18 cellular contexts compared by ENCODE assay signal in genomic region chr10:119770928-119771327, GRCh38. TPM values are rescaled to one million over a fixed set of nuclear protein-coding genes. Genes with fewer than 3 reads are reported as not detected.
DNase-seq lines count a peak whose midpoint lies in the region; FAIRE-seq and TF ChIP-seq lines count a peak whose summit lies in the region.
"Had no signal": no experiment of that assay in that cellular context is flagged by ENCODE, and none has a peak within 500 bp of the region (broad histone marks: within the 10 kb centered on the region; RNA-seq: fewer than 3 reads in every experiment).

No MANE protein-coding gene starts in this region.

- WGBS in sigmoid colon, 2 donors, result 90 to 92% methylated on average over 2 of the region's 2 CpGs

- no peak for TF ChIP-seq EP300 in sigmoid colon (IDR thresholded peaks at IDR 0.05)

- TF ChIP-seq POLR2A in sigmoid colon (IDR thresholded peaks at IDR 0.05), result no peak

- H3K4me1 ChIP-seq in HEK293 (ENCODE audit: control insufficient read depth, insufficient read depth, low read length), result peaks cover 25% of the 10 kb centered on the region
- H3K4me1 ChIP-seq in sigmoid colon, result peaks cover 0 to 63% (median 52%) of the 10 kb centered on the region in 4 donors
- H3K4me1 ChIP-seq: ascending aorta had no signal

- no peaks in the 10 kb centered on the region for H3K27me3 ChIP-seq in sigmoid colon
- H3K27me3 ChIP-seq: ascending aorta; BLaER1 treated with 17β-estradiol and CSF1 and Interleukin-3, amounts not matched to agents 10 nM and 100 nM; heart right ventricle had no signal

- FAIRE-seq in GM19239 (lab: Jason Lieb, UNC), result no peak
- FAIRE-seq: kidney had no signal

- H3K36me3 ChIP-seq in HEK293 (ENCODE audit: control insufficient read depth in 2 of 2, insufficient read depth in 1 of 2, low read length in 2 of 2) (no peaks in the 10 kb centered on the region), sigmoid colon (no peaks in the 10 kb centered on the region)
- H3K36me3 ChIP-seq: ascending aorta, HAP-1, heart right ventricle had no signal

- CTCF ChIA-PET in HEK293 (lab: Yijun Ruan, JAX), result interaction anchor here (0.6 to 2.2 kb wide), 5 partner anchors 11 to 149 kb away, joined by 3 to 9 read pairs (median 4); no protein-coding TSS in a partner anchor

- H3K9me3 ChIP-seq in HEK293 (ENCODE audit: control insufficient read depth, insufficient read depth, low read depth, low read length) (no peaks in the 10 kb centered on the region), sigmoid colon (no peaks in the 10 kb centered on the region)
- H3K9me3 ChIP-seq: ascending aorta, HAP-1, heart right ventricle had no signal

- no peak overlapping the region for H3K27ac ChIP-seq in HEK293 (ENCODE audit: extremely low read depth, low read depth, low read length)
- H3K27ac ChIP-seq in sigmoid colon, result peak overlapping the region in 3 of 4 donors; percentile 76 to 80 (median 78)
- H3K27ac ChIP-seq: ascending aorta, heart right ventricle had no signal

- TF ChIP-seq CTCF in HEK293 (tag by site-specific recombination; IDR thresholded peaks at IDR 0.05) (no peak), epithelial cell of esophagus (IDR thresholded peaks at IDR 0.05; ENCODE audit: insufficient read depth, low read depth, low read length, missing control alignments) (no peak), sigmoid colon (IDR thresholded peaks at IDR 0.05) (no peak)

- H3K4me3 ChIP-seq in HEK293 (ENCODE audit: low read depth, low read length) (no peak overlapping the region), epithelial cell of esophagus (ENCODE audit: low read length) (no peak overlapping the region), sigmoid colon (no peak overlapping the region)
- H3K4me3 ChIP-seq: ascending aorta; BLaER1 treated with 17β-estradiol and CSF1 and Interleukin-3, amounts not matched to agents 10 nM and 100 nM; HAP-1; heart right ventricle had no signal

- intact Hi-C loops in sigmoid colon (cut with DNase I), result no loop called here

- POLR2A ChIA-PET in HEK293 (lab: Yijun Ruan, JAX), result interaction anchor here (0.6 to 1.3 kb wide), 3 partner anchors 15 to 45 kb away, joined by 3 to 4 read pairs (median 3); partner anchors contain the start of gene INPP5F

- peak; percentile 34 for DNase-seq in RPMI7951 (ENCODE audit: low read depth)
- peak; percentile 58 for DNase-seq in epithelial cell of esophagus (ENCODE audit: low read depth)
- no peak for DNase-seq in sigmoid colon
- DNase-seq in GM19239 (ENCODE audit: insufficient read length, low spot score), result no peak
- no peak for DNase-seq in medulla oblongata (ENCODE audit: extremely low spot score)
- DNase-seq in NCI-H187 treated with DMSO at 0.1 percent for 48 hours (lab: John Stamatoyannopoulos, UW), result no peak
- DNase-seq: cortex of kidney; DMS153; heart right ventricle; kidney; NCI-H187; NCI-H510A; stimulated activated naive CD4-positive, alpha-beta T cell treated with Interleukin-2 at 50 U/mL for 16 hours; T1000 had no signal

TF ChIP-seq in HEK293, 187 proteins besides CTCF, POLR2A, EP300 and RAD21:
- TF ChIP-seq ZNF600 (tag by site-specific recombination; IDR thresholded peaks at IDR 0.05), result peak; percentile 84
- peak; percentile 56 for TF ChIP-seq OSR2 (tag by site-specific recombination; IDR thresholded peaks at IDR 0.05)
- 0 out of 2 replicates have a peak, but pooled peaks have one; percentile 11 for TF ChIP-seq ZNF580 (tag by site-specific recombination; IDR thresholded peaks at IDR 0.05)
- TF ChIP-seq PRDM6 (tag by site-specific recombination; IDR thresholded peaks at IDR 0.05), result peak; percentile 57
- no peak for TF ChIP-seq ZNF174 (tag by site-specific recombination; IDR thresholded peaks at IDR 0.05)
- TF ChIP-seq ZNF266 (tag by site-specific recombination; IDR thresholded peaks at IDR 0.05; ENCODE audit: low read depth), result no peak
- TF ChIP-seq ZNF449 (tag by site-specific recombination; IDR thresholded peaks at IDR 0.05), result no peak
- TF ChIP-seq ZNF768 (tag by site-specific recombination; IDR thresholded peaks at IDR 0.05), result no peak
- no peak for TF ChIP-seq HOXC10 (CRISPR knock-in tag; IDR thresholded peaks at IDR 0.05)

RNA-seq across cellular contexts. Expression of gene INPP5F, which starts 45.1 kb away (rescaled TPM):
- total RNA-seq in RPMI7951 (2014; rRNA removed; shearing (Covaris generic)), result 13.1 and 13.2 TPM in 2 replicates
- 10 to 100 TPM; 16.0 to 22.2 (median 19.2) TPM for total RNA-seq in sigmoid colon
- polyA plus RNA-seq in sigmoid colon, result 1 to 10 TPM; 4.4 to 7.7 (median 6.6) TPM

Comparison
In these comparisons a context has a peak if more than half of its experiments do, and no peak if none do; other contexts are left out.
1. DNase-seq: peak in RPMI7951 (single experiment) and epithelial cell of esophagus (single experiment); none in sigmoid colon (single experiment), GM19239 (single experiment), medulla oblongata (single experiment) and NCI-H187 treated with DMSO at 0.1 percent for 48 hours (single experiment).